Comparison of ENCODE assay signal across 10 cellular contexts in genomic region chr1:154548028-154548427, GRCh38. TPM values are rescaled to one million over a fixed set of nuclear protein-coding genes. Genes with fewer than 3 reads are reported as not detected.
DNase-seq lines count a peak whose midpoint lies in the region; ATAC-seq and TF ChIP-seq lines count a peak whose summit lies in the region.
"Had no signal": no experiment of that assay in that cellular context is flagged by ENCODE, and none has a peak within 500 bp of the region (broad histone marks: within the 10 kb centered on the region; RNA-seq: fewer than 3 reads in every experiment).

No MANE protein-coding gene starts in this region.

- H3K4me3 Mint-ChIP-seq in CD4-positive, alpha-beta T cell, result no peak overlapping the region

- no peak for ATAC-seq in CD4-positive, alpha-beta T cell (ENCODE audit: poor library complexity)
- peak; percentile 84 for ATAC-seq in left ventricle myocardium superior

- POLR2A ChIA-PET in CD4-positive, alpha-beta T cell (lab: Charles Lee), result no interaction called here

- no peak overlapping the region for H3K27ac ChIP-seq in CD4-positive, alpha-beta T cell (ENCODE audit: low read depth, low read length)

- H3K27me3 ChIP-seq in CD4-positive, alpha-beta T cell (ENCODE audit: control insufficient read depth, insufficient read depth, low read length), result no peaks in the 10 kb centered on the region
- H3K27me3 ChIP-seq: BE2C, upper lobe of left lung had no signal

- peaks cover 50% of the 10 kb centered on the region for H3K36me3 Mint-ChIP-seq in CD4-positive, alpha-beta T cell (ENCODE audit: low read depth)

- H3K9me3 ChIP-seq in CD4-positive, alpha-beta T cell (ENCODE audit: control insufficient read depth, low read length), result no peaks in the 10 kb centered on the region
- H3K9me3 ChIP-seq: BE2C, upper lobe of left lung had no signal

- H3K27me3 Mint-ChIP-seq in CD4-positive, alpha-beta T cell, result no peaks in the 10 kb centered on the region

- intact Hi-C loops in CD4-positive, alpha-beta T cell (cut with DNase I, micrococcal nuclease), result loop anchor here (5.0 to 10.0 kb wide), 2 partner anchors 146 to 223 kb away; partner anchors contain the start of genes AQP10 (in 1 of the 2) and ATP8B2 (in 1 of the 2)
- intact Hi-C loops in left ventricle myocardium superior (cut with micrococcal nuclease), result loop anchor here (5.0 kb wide), 1 partner anchor 66 kb away; no protein-coding TSS in a partner anchor

- CTCF ChIA-PET in CD4-positive, alpha-beta T cell (lab: Charles Lee), result interaction anchor here (6.0 kb wide), 1 partner anchor 67 kb away, joined by 43 read pairs; no protein-coding TSS in a partner anchor

- no peaks in the 10 kb centered on the region for H3K9me3 Mint-ChIP-seq in CD4-positive, alpha-beta T cell

- TF ChIP-seq CTCF in CD4-positive, alpha-beta T cell (IDR thresholded peaks at IDR 0.05), result no peak

- no peak for DNase-seq in CD4-positive, alpha-beta T cell
- peak; percentile 69 for DNase-seq in left ventricle myocardium superior
- no peak for DNase-seq in NCI-H1105 treated with DMSO at 0.1 percent for 48 hours (lab: John Stamatoyannopoulos, UW)
- no peak for DNase-seq in islet precursor cell
- DNase-seq: BE2C, cortex of kidney, EL, NCI-H524 treated with DMSO at 0.1 percent for 48 hours, RPMI8226, upper lobe of left lung had no signal

- peaks cover 4% of the 10 kb centered on the region for H3K4me1 Mint-ChIP-seq in CD4-positive, alpha-beta T cell (ENCODE audit: low read depth)

- H3K27ac Mint-ChIP-seq in CD4-positive, alpha-beta T cell, result peak overlapping the region; percentile 27

RNA-seq across cellular contexts. Expression of gene UBE2Q1, which starts 10.4 kb away (rescaled TPM):
- 10 to 100 TPM; 78.7 to 82.3 TPM for total RNA-seq in CD4-positive, alpha-beta T cell
- 68.7 TPM for total RNA-seq in left ventricle myocardium superior

RNA-seq across cellular contexts. Expression of gene CHRNB2, which starts 19.6 kb away (rescaled TPM):
- not detected for total RNA-seq in CD4-positive, alpha-beta T cell
- total RNA-seq in left ventricle myocardium superior, result not detected

RNA-seq across cellular contexts. Expression of gene SHE, which starts 45.8 kb away (rescaled TPM):
- total RNA-seq in CD4-positive, alpha-beta T cell, result not detected
- 10.2 TPM for total RNA-seq in left ventricle myocardium superior

RNA-seq across cellular contexts. Expression of gene TDRD10, which starts 46.0 kb away (rescaled TPM):
- not detected for total RNA-seq in CD4-positive, alpha-beta T cell
- total RNA-seq in left ventricle myocardium superior, result 1.9 TPM

RNA-seq across cellular contexts. Expression of gene ADAR, which starts 60.0 kb away (rescaled TPM):
- total RNA-seq in CD4-positive, alpha-beta T cell, result 100 to 1,000 TPM; 206 to 210 TPM
- total RNA-seq in left ventricle myocardium superior, result 61.3 TPM

Comparison
In these comparisons a context has a peak if more than half of its experiments do, and no peak if none do; other contexts are left out.
1. RNA of gene SHE, which starts 45.8 kb away (total RNA-seq): 10.2 TPM in left ventricle myocardium superior (single experiment); not detected in CD4-positive, alpha-beta T cell; every median in the first group is over 10 times any median in the second.